In the genomic region with DNA sequence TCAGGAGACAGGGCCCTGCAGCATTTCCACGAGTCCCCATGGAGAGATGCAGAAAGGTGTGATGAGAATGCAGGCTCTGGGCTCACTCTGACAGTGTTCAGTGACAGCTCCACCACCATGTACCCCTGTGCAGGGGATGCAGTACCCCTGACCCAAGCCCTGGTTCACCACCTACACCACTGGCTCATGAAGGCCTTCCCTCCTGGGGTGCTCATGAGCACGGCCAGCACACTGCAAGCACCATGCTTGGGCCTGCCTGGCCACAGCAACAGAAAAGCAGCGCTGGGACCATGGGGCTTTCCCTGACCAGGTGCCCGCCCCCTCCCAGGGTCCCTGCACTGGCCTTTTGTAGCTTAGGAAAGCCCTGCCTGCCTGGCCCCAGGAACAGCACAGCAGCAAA, we compare ENCODE assay signal across 1 cellular context.
TF ChIP-seq lines count a peak whose summit lies in the region.

No MANE protein-coding gene starts in this region.

TF ChIP-seq in GM12891, 5 proteins besides CTCF, POLR2A, EP300 and RAD21 (continued from another document):
- no peak for TF ChIP-seq TAF1 (IDR thresholded peaks at IDR 0.05; ENCODE audit: low read depth, low read length)
- no peak for TF ChIP-seq SPI1 (IDR thresholded peaks at IDR 0.05; ENCODE audit: low read depth, low read length)
- TF ChIP-seq POU2F2 (IDR thresholded peaks at IDR 0.05; ENCODE audit: low read depth, low read length) = no peak
- no peak for TF ChIP-seq POLR2AphosphoS5 (IDR thresholded peaks at IDR 0.05; ENCODE audit: low read depth, low read length)
TF ChIP-seq in GM12891: peak in this region for 0.
